ENCODE assay signal across 1 cellular context in the genomic region with DNA sequence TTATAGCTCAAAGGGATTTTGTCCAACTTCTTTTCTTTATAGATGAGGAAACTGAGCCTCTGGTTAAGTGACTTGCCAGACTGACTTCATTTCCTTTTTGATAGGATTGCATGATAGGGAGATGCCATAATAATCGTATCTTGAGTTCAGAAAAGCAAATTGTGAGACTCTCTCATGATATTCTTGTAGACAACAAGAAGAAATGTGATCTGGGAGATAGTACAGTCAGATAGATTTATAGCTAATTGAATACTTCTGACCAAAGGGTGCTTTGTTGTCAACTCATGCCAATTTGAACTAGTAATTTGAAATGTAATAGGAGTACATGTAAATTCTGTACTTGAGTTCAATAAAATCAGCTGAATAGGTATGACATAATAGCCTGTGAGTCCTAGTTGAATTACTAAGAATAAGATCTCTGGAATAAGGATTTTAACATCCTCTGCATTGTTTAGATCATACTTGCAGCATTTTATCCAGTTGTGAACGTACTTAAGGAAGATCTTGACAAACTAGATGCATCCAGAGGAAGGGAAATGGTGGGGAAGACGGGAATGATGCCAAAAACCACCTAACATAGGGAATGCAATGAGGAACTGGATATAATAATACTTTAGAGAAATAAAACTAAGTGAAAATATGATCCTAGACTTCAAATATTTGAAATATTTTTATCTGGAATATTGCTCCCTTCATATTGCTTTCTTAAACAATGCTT.
A peak's percentile ranks its signal among the peaks of the same experiment; 100 is the strongest.
TF ChIP-seq lines count a peak whose summit lies in the region.

No MANE protein-coding gene starts in this region.

TF ChIP-seq in endothelial cell of umbilical vein, 7 proteins besides CTCF, POLR2A, EP300 and RAD21:
- TF ChIP-seq POLR2AphosphoS5 (IDR thresholded peaks at IDR 0.05; ENCODE audit: insufficient read depth, low read depth, low read length) (peak; percentile 42), MYC (IDR thresholded peaks at IDR 0.05; ENCODE audit: low read depth, low read length) (no peak), GATA2 (IDR thresholded peaks at IDR 0.05; ENCODE audit: insufficient read depth, insufficient read length, low read depth, low read length) (peak; percentile 91), FOS (IDR thresholded peaks at IDR 0.05; ENCODE audit: borderline replicate concordance, insufficient read depth, low read length) (peak; percentile 23), JUN (IDR thresholded peaks at IDR 0.05; ENCODE audit: borderline replicate concordance, insufficient read depth, insufficient read length, low read depth) (no peak), EZH2 (IDR thresholded peaks at IDR 0.05; ENCODE audit: borderline replicate concordance, low read depth, low read length, severe bottlenecking) (no peak)
- TF ChIP-seq, protein P1, sequence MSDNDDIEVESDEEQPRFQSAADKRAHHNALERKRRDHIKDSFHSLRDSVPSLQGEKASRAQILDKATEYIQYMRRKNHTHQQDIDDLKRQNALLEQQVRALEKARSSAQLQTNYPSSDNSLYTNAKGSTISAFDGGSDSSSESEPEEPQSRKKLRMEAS (IDR thresholded peaks at IDR 0.05; ENCODE audit: insufficient read depth, insufficient read length): no peak
